In genomic region chr10:33222304-33222703, GRCh38 we compare ENCODE assay signal across 6 cellular contexts.
DNase-seq lines count a peak whose midpoint lies in the region; ATAC-seq, FAIRE-seq and TF ChIP-seq lines count a peak whose summit lies in the region.
"Not testable (repeated sequence)": the region's sequence is repeated elsewhere in the genome, so short reads cannot be mapped to it uniquely, and the experiment has no call there.

No MANE protein-coding gene starts in this region.

- CTCF ChIA-PET in A549 (lab: Yijun Ruan, JAX), result interaction anchor here (0.9 to 3.4 kb wide), 3 partner anchors 10 to 29 kb away, joined by 4 to 13 read pairs (median 5); no protein-coding TSS in a partner anchor
- CTCF ChIA-PET in HEK293 (lab: Yijun Ruan, JAX); Panc1 (lab: Charles Lee): not testable (repeated sequence)

- H3K4me1 Mint-ChIP-seq in endothelial cell (ENCODE audit: unreplicated experiment), result peaks cover 20% of the 10 kb centered on the region

- not testable (repeated sequence) for ATAC-seq in A549, Panc1

- H3K9me3 Mint-ChIP-seq in endothelial cell (ENCODE audit: unreplicated experiment), result not testable (repeated sequence)

- not testable (repeated sequence) for TF ChIP-seq CTCF in A549 (IDR thresholded peaks at IDR 0.05); HEK293 (tag by site-specific recombination; IDR thresholded peaks at IDR 0.05); Panc1 (IDR thresholded peaks at IDR 0.05); endothelial cell (IDR thresholded peaks at IDR 0.05; ENCODE audit: unreplicated experiment); left ventricle myocardium inferior (IDR thresholded peaks at IDR 0.05; ENCODE audit: borderline replicate concordance); osteoblast (IDR thresholded peaks at IDR 0.05; ENCODE audit: extremely low read depth, low read depth, low read length)

- peaks cover 85% of the 10 kb centered on the region for H3K36me3 Mint-ChIP-seq in endothelial cell (ENCODE audit: low read depth, unreplicated experiment)

- H3K36me3 ChIP-seq in HEK293 (ENCODE audit: control insufficient read depth in 2 of 2, insufficient read depth in 1 of 2, low read length in 2 of 2), result peaks cover 11 to 55% of the 10 kb centered on the region in 2 experiments
- not testable (repeated sequence) for H3K36me3 ChIP-seq in Panc1 (ENCODE audit: control insufficient read depth, insufficient read depth, low read length)
- H3K36me3 ChIP-seq in left ventricle myocardium inferior, result peaks cover 94% of the 10 kb centered on the region
- H3K36me3 ChIP-seq in osteoblast (ENCODE audit: insufficient read depth, low read length), result peaks cover 81% of the 10 kb centered on the region

- TF ChIP-seq EP300 in A549 (IDR thresholded peaks at IDR 0.05), result not testable (repeated sequence)

- in situ Hi-C loops in Panc1 (cut with HindIII; ENCODE audit: low pct_unique_long_range_greater_than_20kb, low sequenced_read_pairs), result not testable (repeated sequence)

- H3K79me2 ChIP-seq in osteoblast (ENCODE audit: insufficient read depth, low read length), result peaks cover 17% of the 10 kb centered on the region

- not testable (repeated sequence) for TF ChIP-seq RAD21 in A549 (conservative IDR thresholded peaks at IDR 0.05 in 1 of 2, IDR thresholded peaks at IDR 0.05 in 1 of 2)

- FAIRE-seq in A549 (lab: Jason Lieb, UNC), result not testable (repeated sequence)

- peaks cover 13% of the 10 kb centered on the region for H3K27me3 Mint-ChIP-seq in endothelial cell (ENCODE audit: unreplicated experiment)

- H4K20me1 ChIP-seq in osteoblast (ENCODE audit: insufficient read depth, low read length), result not testable (repeated sequence)

- POLR2A ChIA-PET in A549 (lab: Yijun Ruan, JAX); HEK293 (lab: Yijun Ruan, JAX); Panc1 (lab: Charles Lee): not testable (repeated sequence)

- H3K4me1 ChIP-seq in A549 (peaks cover 27% of the 10 kb centered on the region), left ventricle myocardium inferior (peaks cover 76% of the 10 kb centered on the region), osteoblast (ENCODE audit: insufficient read depth, low read length) (peaks cover 26% of the 10 kb centered on the region)
- not testable (repeated sequence) for H3K4me1 ChIP-seq in HEK293 (ENCODE audit: control insufficient read depth, insufficient read depth, low read length); Panc1 (ENCODE audit: control insufficient read depth, insufficient read depth, low read length)

- H3K4me2 ChIP-seq in A549; osteoblast (ENCODE audit: insufficient read depth, low read length): not testable (repeated sequence)

- H3K27ac Mint-ChIP-seq in endothelial cell (ENCODE audit: unreplicated experiment), result not testable (repeated sequence)

- WGBS in A549 (ENCODE audit: missing lambda C conversion rate), result 97% methylated on average over 9 of the region's 9 CpGs

- not testable (repeated sequence) for DNase-seq in A549 (ENCODE audit: low read depth in 1 of 2, low spot score in 1 of 2); Panc1 (ENCODE audit: low read depth, low spot score); endothelial cell (ENCODE audit: low spot score); left ventricle myocardium inferior; osteoblast (ENCODE audit: insufficient read length, low spot score, missing footprints)

- peak overlapping the region; percentile 31 for H3K4me3 Mint-ChIP-seq in endothelial cell (ENCODE audit: unreplicated experiment)

- H2AFZ ChIP-seq in osteoblast (ENCODE audit: low read length), result not testable (repeated sequence)

- not testable (repeated sequence) for H3K9me3 ChIP-seq in A549; HEK293 (ENCODE audit: control insufficient read depth, insufficient read depth, low read depth, low read length); Panc1 (ENCODE audit: control insufficient read depth, insufficient read depth, low read depth, low read length); left ventricle myocardium inferior (replicated peaks); osteoblast (ENCODE audit: low read depth, low read length)

- not testable (repeated sequence) for H3K27ac ChIP-seq in A549; HEK293 (ENCODE audit: extremely low read depth, low read depth, low read length)
- H3K27ac ChIP-seq in Panc1 (ENCODE audit: low read length) (peak overlapping the region; percentile 12; the same call in 1 of the 2 replicates), left ventricle myocardium inferior (replicated peaks) (peak overlapping the region; percentile 53), osteoblast (ENCODE audit: low read depth, low read length) (peak overlapping the region; percentile 72)

- intact Hi-C loops in Panc1 (cut with micrococcal nuclease; ENCODE audit: unreplicated experiment); left ventricle myocardium inferior (cut with micrococcal nuclease): not testable (repeated sequence)

- not testable (repeated sequence) for TF ChIP-seq POLR2A in A549 (IDR thresholded peaks at IDR 0.05; ENCODE audit: low read length)

- not testable (repeated sequence) for H3K27me3 ChIP-seq in Panc1 (ENCODE audit: control insufficient read depth, insufficient read depth, low read length); left ventricle myocardium inferior (ENCODE audit: low read depth); osteoblast (ENCODE audit: insufficient read depth, low read length)

- not testable (repeated sequence) for H3K4me3 ChIP-seq in A549; HEK293 (ENCODE audit: low read depth, low read length); Panc1 (ENCODE audit: low read depth in 2 of 2, low read length in 2 of 2); left ventricle myocardium inferior; osteoblast (ENCODE audit: insufficient read depth, low read length)

- not testable (repeated sequence) for BruUV-seq in Panc1 (replicated peaks; lab: Mats Ljungman, UMichigan)

TF ChIP-seq in A549, 52 proteins besides CTCF, POLR2A, EP300 and RAD21:
- TF ChIP-seq ZC3H11A (IDR thresholded peaks at IDR 0.05), result peak; percentile 95

TF ChIP-seq in HEK293, 187 proteins besides CTCF, POLR2A, EP300 and RAD21 (continues in another document):
- TF ChIP-seq ZNF555 (tag by site-specific recombination; conservative IDR thresholded peaks at IDR 0.05) (peak; percentile 36), ZNF623 (tag by site-specific recombination; IDR thresholded peaks at IDR 0.05) (0 out of 2 replicates have a peak, but pooled peaks have one; percentile 28), ZBTB11 (tag by site-specific recombination; conservative IDR thresholded peaks at IDR 0.05; ENCODE audit: low read depth) (peak; percentile 49), ZNF426 (tag by site-specific recombination; IDR thresholded peaks at IDR 0.05) (peak; percentile 41)
